In the genomic region with DNA sequence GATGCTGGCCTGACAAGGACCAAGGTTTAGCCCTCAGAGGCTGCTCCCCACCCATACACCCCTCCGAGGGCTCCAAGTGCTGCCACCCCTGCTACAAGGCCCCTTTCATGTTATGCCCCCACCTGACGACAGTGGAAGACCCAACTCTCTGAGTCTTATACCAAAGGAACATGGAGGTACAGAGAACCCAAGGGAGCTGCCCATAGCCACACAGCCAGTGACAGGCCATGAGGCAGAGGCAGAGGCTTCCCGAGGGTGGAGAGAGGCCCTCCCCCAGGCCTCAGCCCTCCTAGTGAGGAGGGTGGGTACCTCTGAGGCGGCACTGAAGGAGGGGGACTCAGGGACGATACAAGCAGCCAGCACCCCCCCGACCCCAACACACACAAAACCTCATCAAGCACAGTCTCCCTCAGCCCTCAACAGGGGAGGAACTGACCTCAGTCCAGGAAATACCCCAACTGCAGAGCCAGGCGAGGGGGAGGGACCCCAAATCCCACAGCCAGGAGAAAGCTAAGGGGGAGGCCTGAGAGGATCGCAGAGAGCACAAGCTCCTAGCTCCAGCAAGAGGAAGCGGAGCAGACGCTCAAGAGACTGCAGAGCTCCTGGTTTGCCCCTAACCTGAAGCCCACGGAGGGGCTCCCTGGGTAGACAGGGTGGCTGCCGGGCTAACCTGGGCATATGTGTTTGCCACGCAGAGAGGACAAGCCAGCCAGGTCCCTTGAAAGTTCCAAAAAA, we compare ENCODE assay signal across 1 cellular context.
TF ChIP-seq lines count a peak whose summit lies in the region.

No MANE protein-coding gene starts in this region.

TF ChIP-seq in IMR-90, 13 proteins besides CTCF, POLR2A, EP300 and RAD21:
- TF ChIP-seq MAZ (IDR thresholded peaks at IDR 0.05; ENCODE audit: borderline replicate concordance, low read depth, low read length) (no peak), MXI1 (IDR thresholded peaks at IDR 0.05; ENCODE audit: borderline replicate concordance, low read depth, low read length) (no peak)
